8 cellular contexts compared by ENCODE assay signal in the genomic region with DNA sequence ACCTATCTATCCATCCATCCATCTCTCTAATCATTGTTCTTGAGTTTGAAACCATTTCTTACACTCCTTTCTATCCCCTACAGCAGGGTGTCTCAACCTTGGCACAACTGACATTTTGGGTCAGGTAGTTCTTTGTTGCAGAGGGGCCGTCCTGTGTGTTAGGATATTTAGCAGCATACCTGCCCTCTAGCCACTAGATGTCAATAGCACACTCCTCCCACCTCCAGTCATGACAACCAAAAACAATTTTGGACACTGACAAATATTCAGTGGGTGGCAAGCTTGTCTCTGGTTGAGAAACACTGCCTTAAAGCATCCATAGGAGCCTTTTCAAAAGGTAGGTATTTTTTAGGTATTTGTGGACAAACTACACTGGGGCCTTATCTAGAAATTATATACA. TPM values are rescaled to one million over a fixed set of nuclear protein-coding genes. Genes with fewer than 3 reads are reported as not detected.
A peak's percentile ranks its signal among the peaks of the same experiment; 100 is the strongest.
DNase-seq lines count a peak whose midpoint lies in the region; ATAC-seq, FAIRE-seq and TF ChIP-seq lines count a peak whose summit lies in the region.
"Not testable (repeated sequence)": the region's sequence is repeated elsewhere in the genome, so short reads cannot be mapped to it uniquely, and the experiment has no call there.

No MANE protein-coding gene starts in this region.

- peak; percentile 90 for FAIRE-seq in A549 (lab: Jason Lieb, UNC)

- H3K4me3 Mint-ChIP-seq in activated CD8-positive, alpha-beta T cell treated with anti-CD3 and anti-CD28 coated beads for 36 hours; memory B cell; stimulated activated naive B cell treated with anti-CD40 and anti-IgM and Interleukin-4, amounts not matched to agents 10 μg/mL and 1 μg/mL and 100 μg/mL, for 72 hours: not testable (repeated sequence)

- H3K4me3 ChIP-seq in A549; OCI-LY1 (ENCODE audit: low read depth, low read length, poor library complexity, severe bottlenecking); mammary epithelial cell (replicated peaks in 1 of 3; ENCODE audit: insufficient read depth in 1 of 3, low read depth in 2 of 3, low read length in 3 of 3): not testable (repeated sequence)

- CTCF ChIA-PET in A549 (lab: Yijun Ruan, JAX); activated CD8-positive, alpha-beta T cell treated with anti-CD3 and anti-CD28 coated beads for 36 hours (lab: Charles Lee); mammary epithelial cell (lab: Charles Lee; ENCODE audit: low non-redundant PET): not testable (repeated sequence)

- dilution Hi-C loops in mammary epithelial cell (cut with HindIII; ENCODE audit: low sequenced_read_pairs) = not testable (repeated sequence)

- H3K9me3 Mint-ChIP-seq in activated CD8-positive, alpha-beta T cell treated with anti-CD3 and anti-CD28 coated beads for 36 hours; memory B cell; stimulated activated naive B cell treated with anti-CD40 and anti-IgM and Interleukin-4, amounts not matched to agents 10 μg/mL and 1 μg/mL and 100 μg/mL, for 72 hours: not testable (repeated sequence)

- not testable (repeated sequence) for H3K27me3 ChIP-seq in OCI-LY1 (ENCODE audit: insufficient read depth, low read length); mammary epithelial cell (ENCODE audit: insufficient read depth, low read length); foreskin keratinocyte

- not testable (repeated sequence) for TF ChIP-seq CTCF in A549 (IDR thresholded peaks at IDR 0.05); activated CD8-positive, alpha-beta T cell treated with anti-CD3 and anti-CD28 coated beads for 36 hours (IDR thresholded peaks at IDR 0.05); foreskin keratinocyte (conservative IDR thresholded peaks at IDR 0.05)
- TF ChIP-seq CTCF in OCI-LY1 (IDR thresholded peaks at IDR 0.05; ENCODE audit: low read length) (0 out of 2 replicates have a peak, but pooled peaks have one; percentile 8), mammary epithelial cell (conservative IDR thresholded peaks at IDR 0.05 in 1 of 2, IDR thresholded peaks at IDR 0.05 in 1 of 2; ENCODE audit: extremely low read depth in 1 of 2, insufficient read depth in 1 of 2, low read depth in 1 of 2, low read length in 2 of 2) (peak in 1 of 2 donors; percentile 9)

- H3K27ac ChIP-seq in A549; OCI-LY1 (ENCODE audit: low read depth, low read length, poor library complexity, severe bottlenecking); mammary epithelial cell (ENCODE audit: insufficient read depth, low read depth, low read length); foreskin keratinocyte: not testable (repeated sequence)

- H3K4me2 ChIP-seq in A549; OCI-LY1 (ENCODE audit: low read length); mammary epithelial cell (ENCODE audit: insufficient read depth, low read depth, low read length): not testable (repeated sequence)

- intact Hi-C loops in activated CD8-positive, alpha-beta T cell treated with anti-CD3 and anti-CD28 coated beads for 36 hours (cut with micrococcal nuclease); mammary epithelial cell (cut with micrococcal nuclease): not testable (repeated sequence)

- H3K36me3 ChIP-seq in OCI-LY1 (ENCODE audit: insufficient read depth, low read length); mammary epithelial cell (ENCODE audit: insufficient read depth, low read length): not testable (repeated sequence)

- TF ChIP-seq RAD21 in A549 (conservative IDR thresholded peaks at IDR 0.05 in 1 of 2, IDR thresholded peaks at IDR 0.05 in 1 of 2) = 0 out of 5 replicates have a peak, but pooled peaks of 1 of the 2 experiments have one; percentile 13

- H3K79me2 ChIP-seq in OCI-LY1 (ENCODE audit: insufficient read depth, low read length); mammary epithelial cell (ENCODE audit: insufficient read depth, low read length): not testable (repeated sequence)

- not testable (repeated sequence) for H2AFZ ChIP-seq in OCI-LY1 (ENCODE audit: low read length); mammary epithelial cell (ENCODE audit: low read depth, low read length)

- not testable (repeated sequence) for H3K9me2 ChIP-seq in OCI-LY1 (ENCODE audit: low read depth, low read length)

- POLR2A ChIA-PET in A549 (lab: Yijun Ruan, JAX); activated CD8-positive, alpha-beta T cell treated with anti-CD3 and anti-CD28 coated beads for 36 hours (lab: Charles Lee): not testable (repeated sequence)

- WGBS in A549 (ENCODE audit: missing lambda C conversion rate) = 56% methylated on average over 1 of the region's 1 CpG
- 0% methylated on average over 1 of the region's 1 CpG for WGBS in mammary epithelial cell (ENCODE audit: low coverage, missing lambda C conversion rate)

- ATAC-seq in A549 = peak; percentile 70 to 72; a peak in 5 of 6 replicates
- peak; percentile 53 for ATAC-seq in GM18868 (IDR thresholded peaks at IDR 0.05; ENCODE audit: unreplicated experiment)
- ATAC-seq in activated CD8-positive, alpha-beta T cell treated with anti-CD3 and anti-CD28 coated beads for 36 hours = peak; percentile 75
- ATAC-seq in foreskin keratinocyte = peak; percentile 68
- ATAC-seq in memory B cell (ENCODE audit: low read depth) = peak; percentile 45
- ATAC-seq in stimulated activated naive B cell treated with anti-CD40 and anti-IgM and Interleukin-4, amounts not matched to agents 10 μg/mL and 1 μg/mL and 100 μg/mL, for 72 hours (replicated peaks) = peak; percentile 63 to 79

- not testable (repeated sequence) for H3K4me1 ChIP-seq in A549; OCI-LY1 (ENCODE audit: insufficient read depth, low read length, severe bottlenecking); mammary epithelial cell (ENCODE audit: insufficient read depth, low read length); foreskin keratinocyte

- not testable (repeated sequence) for TF ChIP-seq EP300 in A549 (IDR thresholded peaks at IDR 0.05)

- in situ Hi-C loops in mammary epithelial cell (cut with MboI; ENCODE audit: low sequenced_read_pairs in 2 of 2) = not testable (repeated sequence)

- TSS peak; percentile 13 for BruUV-seq in mammary epithelial cell (replicated peaks; lab: Mats Ljungman, UMichigan)

- TF ChIP-seq POLR2A in A549 (IDR thresholded peaks at IDR 0.05; ENCODE audit: low read length) = not testable (repeated sequence)

- H3K36me3 Mint-ChIP-seq in activated CD8-positive, alpha-beta T cell treated with anti-CD3 and anti-CD28 coated beads for 36 hours (ENCODE audit: low read depth); memory B cell: not testable (repeated sequence)
- peaks cover 6 to 25% of the 10 kb centered on the region in 2 donors for H3K36me3 Mint-ChIP-seq in stimulated activated naive B cell treated with anti-CD40 and anti-IgM and Interleukin-4, amounts not matched to agents 10 μg/mL and 1 μg/mL and 100 μg/mL, for 72 hours

- H3K9me3 ChIP-seq in A549; OCI-LY1 (ENCODE audit: low read length); mammary epithelial cell (replicated peaks; ENCODE audit: insufficient read depth, low read length): not testable (repeated sequence)

- not testable (repeated sequence) for H3F3A ChIP-seq in OCI-LY1 (ENCODE audit: insufficient read depth, low read length)

- H3K9ac ChIP-seq in OCI-LY1 (ENCODE audit: low read length); mammary epithelial cell (ENCODE audit: insufficient read depth, low read length): not testable (repeated sequence)

- H3K4me1 Mint-ChIP-seq in activated CD8-positive, alpha-beta T cell treated with anti-CD3 and anti-CD28 coated beads for 36 hours (ENCODE audit: low read depth); memory B cell; stimulated activated naive B cell treated with anti-CD40 and anti-IgM and Interleukin-4, amounts not matched to agents 10 μg/mL and 1 μg/mL and 100 μg/mL, for 72 hours: not testable (repeated sequence)

- not testable (repeated sequence) for H3K27ac Mint-ChIP-seq in activated CD8-positive, alpha-beta T cell treated with anti-CD3 and anti-CD28 coated beads for 36 hours; memory B cell; stimulated activated naive B cell treated with anti-CD40 and anti-IgM and Interleukin-4, amounts not matched to agents 10 μg/mL and 1 μg/mL and 100 μg/mL, for 72 hours

- not testable (repeated sequence) for DNase-seq in A549 (ENCODE audit: low read depth in 1 of 2, low spot score in 1 of 2); activated CD8-positive, alpha-beta T cell treated with anti-CD3 and anti-CD28 coated beads for 36 hours; mammary epithelial cell; foreskin keratinocyte; memory B cell (ENCODE audit: low spot score in 2 of 2); stimulated activated naive B cell treated with anti-CD40 and anti-IgM and Interleukin-4, amounts not matched to agents 10 μg/mL and 1 μg/mL and 100 μg/mL, for 72 hours

- H4K20me1 ChIP-seq in OCI-LY1 (ENCODE audit: insufficient read depth, low read length); mammary epithelial cell (ENCODE audit: insufficient read depth, low read length): not testable (repeated sequence)

- H3K27me3 Mint-ChIP-seq in activated CD8-positive, alpha-beta T cell treated with anti-CD3 and anti-CD28 coated beads for 36 hours; memory B cell; stimulated activated naive B cell treated with anti-CD40 and anti-IgM and Interleukin-4, amounts not matched to agents 10 μg/mL and 1 μg/mL and 100 μg/mL, for 72 hours: not testable (repeated sequence)

RNA-seq across cellular contexts. Expression of gene TVP23C, which starts 10.4 kb away (rescaled TPM):
- 14.1 and 22.7 TPM in 2 replicates for polyA plus RNA-seq in A549 (2011; rRNA removed)
- polyA plus RNA-seq in A549 (2012; cell fraction: cytosol; rRNA removed) = 2.3 and 2.6 TPM in 2 replicates
- polyA plus RNA-seq in A549 (2012; cell fraction: nucleus; rRNA removed) = 6.2 and 9.0 TPM in 2 replicates
- polyA plus RNA-seq in A549 (2017; fragmentation: RNase III; extraction: RNeasy Plus Mini Kit Qiagen cat#74134 plus additional on column Dnase treatment) = 17.5 to 21.0 TPM (median 19.9 TPM) in 3 replicates
- 20.7 and 33.8 TPM in 2 replicates for polyA minus RNA-seq in A549 (2011; rRNA and poly(A)+ RNA removed)
- 1 to 10 TPM; 8.1 to 8.2 TPM for total RNA-seq in activated CD8-positive, alpha-beta T cell treated with anti-CD3 and anti-CD28 coated beads for 36 hours
- 10 to 100 TPM; 21.3 to 32.3 TPM for total RNA-seq in mammary epithelial cell
- 2.6 TPM for polyA plus RNA-seq in mammary epithelial cell
- polyA minus RNA-seq in mammary epithelial cell = 27.2 TPM
- total RNA-seq in foreskin keratinocyte = 3.2 and 7.2 TPM in 2 replicates
- 1.3 and 2.6 TPM in 2 replicates for polyA plus RNA-seq in foreskin keratinocyte
